ENCODE assay signal across 25 cellular contexts in genomic region chr19:11058246-11059030, GRCh38.
"Had no signal": no experiment of that assay in that cellular context is flagged by ENCODE, and none has a peak within 500 bp of the region (broad histone marks: within the 10 kb centered on the region; RNA-seq: fewer than 3 reads in every experiment).

No MANE protein-coding gene starts in this region.

- H3K4me1 Mint-ChIP-seq: activated CD4-positive, alpha-beta T cell treated with anti-CD3 and anti-CD28 coated beads, Interleukin-2, amount 10 ng/mL, durations not matched to agents 7 days and 5 days; brain had no signal

- H3K9me3 Mint-ChIP-seq: activated CD4-positive, alpha-beta memory T cell treated with anti-CD3 and anti-CD28 coated beads for 36 hours; activated CD4-positive, alpha-beta T cell treated with anti-CD3 and anti-CD28 coated beads, Interleukin-2, amount 10 ng/mL, durations not matched to agents 7 days and 5 days; activated T-cell treated with anti-CD3 and anti-CD28 coated beads, Interleukin-2, amount 50 U/mL, for 4 hours; brain had no signal

- H3K27ac Mint-ChIP-seq: activated CD4-positive, alpha-beta memory T cell treated with anti-CD3 and anti-CD28 coated beads for 36 hours; activated CD4-positive, alpha-beta T cell treated with anti-CD3 and anti-CD28 coated beads, Interleukin-2, amount 10 ng/mL, durations not matched to agents 7 days and 5 days; activated naive CD8-positive, alpha-beta T cell; T-helper 17 cell had no signal

- H3K4me3 Mint-ChIP-seq: activated CD4-positive, alpha-beta memory T cell treated with anti-CD3 and anti-CD28 coated beads for 36 hours; activated CD4-positive, alpha-beta T cell treated with anti-CD3 and anti-CD28 coated beads, Interleukin-2, amount 10 ng/mL, durations not matched to agents 7 days and 5 days; activated naive CD8-positive, alpha-beta T cell; activated T-cell treated with anti-CD3 and anti-CD28 coated beads, Interleukin-2, amount 50 U/mL, for 4 hours; brain; T-helper 17 cell had no signal

- H3K27me3 Mint-ChIP-seq: activated CD4-positive, alpha-beta memory T cell treated with anti-CD3 and anti-CD28 coated beads for 36 hours; activated CD4-positive, alpha-beta T cell treated with anti-CD3 and anti-CD28 coated beads, Interleukin-2, amount 10 ng/mL, durations not matched to agents 7 days and 5 days; activated naive CD8-positive, alpha-beta T cell; brain; T-helper 17 cell had no signal

- DNase-seq: activated CD4-positive, alpha-beta memory T cell treated with anti-CD3 and anti-CD28 coated beads for 36 hours; activated CD4-positive, alpha-beta T cell treated with anti-CD3 and anti-CD28 coated beads, Interleukin-2, amount 10 ng/mL, durations not matched to agents 7 days and 5 days; activated CD4-positive, CD25-positive, alpha-beta regulatory T cell; activated CD8-positive, alpha-beta memory T cell treated with anti-CD3 and anti-CD28 coated beads for 24 hours; activated effector memory CD4-positive, alpha-beta T cell treated with anti-CD3 and anti-CD28 coated beads, Interleukin-2, amount 50 U/mL, for 16 hours; activated naive CD4-positive, alpha-beta T cell treated with Interleukin-2 at 50 U/mL for 16 hours; activated T-cell treated with anti-CD3 and anti-CD28 coated beads, Interleukin-2, amount 50 U/mL, for 4 hours; amygdala; Kasumi-1; NCI-H1048; NCI-H1417; NCI-H1930; NCI-H2107; NCI-H345; NCI-H510A treated with DMSO at 0.1 percent for 48 hours; NCI-H69; NK-92 treated with Interleukin-12 subunit alpha and Interleukin-12 subunit beta, amount 100 ng/mL, for 24 hours; OCI-M1; RPMI8226; SHP77; T-helper 17 cell; T-helper 9 cell had no signal

- ATAC-seq: activated T-cell treated with anti-CD3 and anti-CD28 coated beads, Interleukin-2, amount 50 U/mL, for 4 hours; Panc1; T-helper 17 cell had no signal
